ENCODE assay signal across 9 cellular contexts in the genomic region with DNA sequence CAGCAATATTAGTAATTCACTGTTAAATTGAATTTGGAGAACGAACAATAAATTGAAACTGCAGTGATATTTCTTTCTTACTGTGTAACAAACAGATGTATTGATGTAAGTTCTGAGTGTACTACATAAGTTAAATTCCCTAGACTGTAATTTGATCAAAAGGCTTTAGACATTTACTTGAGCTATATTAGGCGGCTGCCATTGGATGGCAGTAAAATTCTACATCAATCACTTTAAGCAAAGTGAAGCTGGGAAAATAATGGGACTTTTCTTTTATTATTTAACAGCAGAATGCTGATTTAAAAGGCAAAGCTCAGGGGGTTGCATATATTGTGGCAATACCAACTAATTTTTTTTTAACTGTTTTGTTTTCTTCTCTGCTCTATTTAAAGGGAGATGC.
DNase-seq lines count a peak whose midpoint lies in the region; ATAC-seq, FAIRE-seq and TF ChIP-seq lines count a peak whose summit lies in the region.
"Had no signal": no experiment of that assay in that cellular context is flagged by ENCODE, and none has a peak within 500 bp of the region (broad histone marks: within the 10 kb centered on the region; RNA-seq: fewer than 3 reads in every experiment).

No MANE protein-coding gene starts in this region.

- no peaks in the 10 kb centered on the region for H3K4me1 ChIP-seq in heart left ventricle
- H3K4me1 ChIP-seq in OCI-LY1 (ENCODE audit: insufficient read depth, low read length, severe bottlenecking): no peaks in the 10 kb centered on the region
- H3K4me1 ChIP-seq in testis: no peaks in the 10 kb centered on the region
- H3K4me1 ChIP-seq in effector memory CD4-positive, alpha-beta T cell (ENCODE audit: control insufficient read depth, insufficient read depth, low read length, poor library complexity, severe bottlenecking): no peaks in the 10 kb centered on the region

- TF ChIP-seq CTCF in heart left ventricle (IDR thresholded peaks at IDR 0.05) (peak in 9 of 12 donors; percentile 21 to 51 (median 48)), OCI-LY1 (IDR thresholded peaks at IDR 0.05; ENCODE audit: low read length) (peak; percentile 28; the same call in 1 of the 2 replicates), epithelial cell of esophagus (IDR thresholded peaks at IDR 0.05; ENCODE audit: insufficient read depth, low read depth, low read length, missing control alignments) (peak; percentile 18), testis (IDR thresholded peaks at IDR 0.05) (peak in 1 of 3 experiments; percentile 13)

- H3K36me3 ChIP-seq in heart left ventricle: no peaks in the 10 kb centered on the region
- no peaks in the 10 kb centered on the region for H3K36me3 ChIP-seq in OCI-LY1 (ENCODE audit: insufficient read depth, low read length)
- no peaks in the 10 kb centered on the region for H3K36me3 ChIP-seq in testis (ENCODE audit: low read depth, missing control alignments)
- H3K36me3 ChIP-seq in effector memory CD4-positive, alpha-beta T cell (ENCODE audit: control insufficient read depth, insufficient read depth, low read length): no peaks in the 10 kb centered on the region

- WGBS in heart left ventricle, 4 donors: 57 to 67% (median 63%) methylated on average over 2 of the region's 2 CpGs
- WGBS in testis, 2 donors: 69 to 77% methylated on average over 2 of the region's 2 CpGs

- H3K9me3 ChIP-seq in heart left ventricle (no peaks in the 10 kb centered on the region), OCI-LY1 (ENCODE audit: low read length) (no peaks in the 10 kb centered on the region), testis (no peaks in the 10 kb centered on the region)
- no peaks in the 10 kb centered on the region for H3K9me3 ChIP-seq in effector memory CD4-positive, alpha-beta T cell (ENCODE audit: control insufficient read depth, low read length)

- no peak overlapping the region for H3K4me3 ChIP-seq in heart left ventricle
- no peak overlapping the region for H3K4me3 ChIP-seq in OCI-LY1 (ENCODE audit: low read depth, low read length, poor library complexity, severe bottlenecking)
- H3K4me3 ChIP-seq in epithelial cell of esophagus (ENCODE audit: low read length): no peak overlapping the region
- H3K4me3 ChIP-seq in testis: no peak overlapping the region
- H3K4me3 ChIP-seq in effector memory CD4-positive, alpha-beta T cell (ENCODE audit: insufficient read depth, low read depth, low read length, poor library complexity, severe bottlenecking): no peak overlapping the region

- H3K79me2 ChIP-seq in OCI-LY1 (ENCODE audit: insufficient read depth, low read length): no peaks in the 10 kb centered on the region

- no peak for DNase-seq in heart left ventricle
- no peak for DNase-seq in cardiac septum (ENCODE audit: low spot score)
- peak; percentile 21 for DNase-seq in epithelial cell of esophagus (ENCODE audit: low read depth)
- DNase-seq in testis: peak; percentile 15
- no peak for DNase-seq in effector memory CD4-positive, alpha-beta T cell
- no peak for DNase-seq in stimulated activated CD8-positive, alpha-beta memory T cell treated with anti-CD3 and anti-CD28 coated beads, Interleukin-4, amount 100 ng/mL, for 48 hours
- DNase-seq in GM12892 (ENCODE audit: insufficient read length): no peak
- DNase-seq: activated naive CD4-positive, alpha-beta T cell treated with anti-CD3 and anti-CD28 coated beads for 36 hours had no signal

- no peaks in the 10 kb centered on the region; the same call in 1 of the 2 replicates for H4K20me1 ChIP-seq in OCI-LY1 (ENCODE audit: insufficient read depth, low read length)

- H3K27ac ChIP-seq in heart left ventricle (no peak overlapping the region), OCI-LY1 (ENCODE audit: low read depth, low read length, poor library complexity, severe bottlenecking) (no peak overlapping the region), testis (no peak overlapping the region)
- no peak overlapping the region for H3K27ac ChIP-seq in effector memory CD4-positive, alpha-beta T cell (ENCODE audit: insufficient read depth, low read length, poor library complexity, severe bottlenecking)

- no peaks in the 10 kb centered on the region for H3F3A ChIP-seq in OCI-LY1 (ENCODE audit: insufficient read depth, low read length)

- TF ChIP-seq POLR2A in heart left ventricle (IDR thresholded peaks at IDR 0.05): no peak
- no peak for TF ChIP-seq POLR2A in testis (IDR thresholded peaks at IDR 0.05)
- no peak for TF ChIP-seq POLR2A in GM12892 (IDR thresholded peaks at IDR 0.05; ENCODE audit: low read depth, low read length)

- no peak for ATAC-seq in heart left ventricle

- FAIRE-seq in GM12892 (lab: Jason Lieb, UNC): no peak

- H3K4me2 ChIP-seq in OCI-LY1 (ENCODE audit: low read length): no peak overlapping the region

- H3K9ac ChIP-seq in OCI-LY1 (ENCODE audit: low read length): no peak overlapping the region

- H2AFZ ChIP-seq in OCI-LY1 (ENCODE audit: low read length): no peak overlapping the region

- peaks cover 3% of the 10 kb centered on the region; the same call in 1 of the 2 replicates for H3K9me2 ChIP-seq in OCI-LY1 (ENCODE audit: low read depth, low read length)

- H3K27me3 ChIP-seq in heart left ventricle: no peaks in the 10 kb centered on the region
- no peaks in the 10 kb centered on the region for H3K27me3 ChIP-seq in OCI-LY1 (ENCODE audit: insufficient read depth, low read length)
- no peaks in the 10 kb centered on the region for H3K27me3 ChIP-seq in testis
- no peaks in the 10 kb centered on the region for H3K27me3 ChIP-seq in effector memory CD4-positive, alpha-beta T cell (replicated peaks; ENCODE audit: control insufficient read depth, insufficient read depth, low read length, poor library complexity, severe bottlenecking)

- intact Hi-C loops in heart left ventricle (cut with DNase I) (loop anchor here (5.0 to 10.0 kb wide), 2 partner anchors 367 to 375 kb away; no protein-coding TSS in a partner anchor), cardiac septum (cut with DNase I) (loop anchor here (10.0 kb wide), 1 partner anchor 377 kb away; no protein-coding TSS in a partner anchor), testis (cut with DNase I; ENCODE audit: low total_unique reads) (no loop called here)

Comparison
In these comparisons a context has a peak if more than half of its experiments do, and no peak if none do; other contexts are left out.
1. DNase-seq: peak in epithelial cell of esophagus (single experiment) and testis (single experiment); none in heart left ventricle (0 of 5), cardiac septum (single experiment), effector memory CD4-positive, alpha-beta T cell (0 of 3), stimulated activated CD8-positive, alpha-beta memory T cell treated with anti-CD3 and anti-CD28 coated beads, Interleukin-4, amount 100 ng/mL, for 48 hours (single experiment) and GM12892 (single experiment).